ENCODE assay signal across 2 cellular contexts in the genomic region with DNA sequence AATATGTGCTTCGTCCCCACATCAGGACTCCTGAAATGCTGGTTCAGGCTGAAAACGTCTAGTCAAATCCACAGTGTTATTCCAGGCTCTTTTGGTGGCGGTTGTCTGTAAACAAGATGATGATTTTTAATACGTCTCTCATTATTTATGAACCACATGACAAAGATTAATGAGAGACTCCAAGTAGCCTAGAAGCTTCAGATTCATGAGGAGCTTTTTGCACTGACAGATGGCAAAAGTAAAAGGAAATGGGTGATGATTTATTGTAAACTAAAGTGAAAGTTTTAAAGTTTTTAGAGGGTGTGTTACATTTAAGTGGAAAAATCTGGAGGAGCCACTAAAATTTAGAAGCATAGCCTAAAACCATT.
TF ChIP-seq lines count a peak whose summit lies in the region.

No MANE protein-coding gene starts in this region.

TF ChIP-seq in SK-N-SH, 30 proteins besides CTCF, POLR2A, EP300 and RAD21 (continued from another document):
- TF ChIP-seq PBX3 (IDR thresholded peaks at IDR 0.05) (peak; percentile 18), RXRA (IDR thresholded peaks at IDR 0.05; ENCODE audit: borderline replicate concordance, low read depth) (no peak), SIN3A (IDR thresholded peaks at IDR 0.05; ENCODE audit: borderline replicate concordance, low read depth, low read length) (no peak), GABPA (IDR thresholded peaks at IDR 0.05; ENCODE audit: low read depth) (no peak)

TF ChIP-seq in SK-N-SH treated with all-trans-retinoic acid at 6 μM for 48 hours, 23 proteins besides CTCF, POLR2A, EP300 and RAD21 (continued from another document):
- TF ChIP-seq CREB5 (CRISPR knock-in tag; IDR thresholded peaks at IDR 0.05; ENCODE audit: low read depth) (no peak), ESRRG (CRISPR knock-in tag; IDR thresholded peaks at IDR 0.05) (no peak), ISL1 (CRISPR knock-in tag; IDR thresholded peaks at IDR 0.05) (no peak), TCF4 (CRISPR knock-in tag; IDR thresholded peaks at IDR 0.05; ENCODE audit: borderline replicate concordance) (no peak), TOX (CRISPR knock-in tag; IDR thresholded peaks at IDR 0.05; ENCODE audit: borderline replicate concordance) (no peak)
- TF ChIP-seq, protein P1, sequence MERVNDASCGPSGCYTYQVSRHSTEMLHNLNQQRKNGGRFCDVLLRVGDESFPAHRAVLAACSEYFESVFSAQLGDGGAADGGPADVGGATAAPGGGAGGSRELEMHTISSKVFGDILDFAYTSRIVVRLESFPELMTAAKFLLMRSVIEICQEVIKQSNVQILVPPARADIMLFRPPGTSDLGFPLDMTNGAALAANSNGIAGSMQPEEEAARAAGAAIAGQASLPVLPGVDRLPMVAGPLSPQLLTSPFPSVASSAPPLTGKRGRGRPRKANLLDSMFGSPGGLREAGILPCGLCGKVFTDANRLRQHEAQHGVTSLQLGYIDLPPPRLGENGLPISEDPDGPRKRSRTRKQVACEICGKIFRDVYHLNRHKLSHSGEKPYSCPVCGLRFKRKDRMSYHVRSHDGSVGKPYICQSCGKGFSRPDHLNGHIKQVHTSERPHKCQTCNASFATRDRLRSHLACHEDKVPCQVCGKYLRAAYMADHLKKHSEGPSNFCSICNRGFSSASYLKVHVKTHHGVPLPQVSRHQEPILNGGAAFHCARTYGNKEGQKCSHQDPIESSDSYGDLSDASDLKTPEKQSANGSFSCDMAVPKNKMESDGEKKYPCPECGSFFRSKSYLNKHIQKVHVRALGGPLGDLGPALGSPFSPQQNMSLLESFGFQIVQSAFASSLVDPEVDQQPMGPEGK (CRISPR knock-in tag; IDR thresholded peaks at IDR 0.05; ENCODE audit: borderline replicate concordance): no peak
- TF ChIP-seq, protein P2, sequence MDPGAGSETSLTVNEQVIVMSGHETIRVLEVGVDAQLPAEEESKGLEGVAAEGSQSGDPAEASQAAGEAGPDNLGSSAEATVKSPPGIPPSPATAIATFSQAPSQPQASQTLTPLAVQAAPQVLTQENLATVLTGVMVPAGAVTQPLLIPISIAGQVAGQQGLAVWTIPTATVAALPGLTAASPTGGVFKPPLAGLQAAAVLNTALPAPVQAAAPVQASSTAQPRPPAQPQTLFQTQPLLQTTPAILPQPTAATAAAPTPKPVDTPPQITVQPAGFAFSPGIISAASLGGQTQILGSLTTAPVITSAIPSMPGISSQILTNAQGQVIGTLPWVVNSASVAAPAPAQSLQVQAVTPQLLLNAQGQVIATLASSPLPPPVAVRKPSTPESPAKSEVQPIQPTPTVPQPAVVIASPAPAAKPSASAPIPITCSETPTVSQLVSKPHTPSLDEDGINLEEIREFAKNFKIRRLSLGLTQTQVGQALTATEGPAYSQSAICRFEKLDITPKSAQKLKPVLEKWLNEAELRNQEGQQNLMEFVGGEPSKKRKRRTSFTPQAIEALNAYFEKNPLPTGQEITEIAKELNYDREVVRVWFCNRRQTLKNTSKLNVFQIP (CRISPR knock-in tag; IDR thresholded peaks at IDR 0.05; ENCODE audit: borderline replicate concordance, low read depth): no peak
